Comparison of ENCODE assay signal across 15 cellular contexts in the genomic region with DNA sequence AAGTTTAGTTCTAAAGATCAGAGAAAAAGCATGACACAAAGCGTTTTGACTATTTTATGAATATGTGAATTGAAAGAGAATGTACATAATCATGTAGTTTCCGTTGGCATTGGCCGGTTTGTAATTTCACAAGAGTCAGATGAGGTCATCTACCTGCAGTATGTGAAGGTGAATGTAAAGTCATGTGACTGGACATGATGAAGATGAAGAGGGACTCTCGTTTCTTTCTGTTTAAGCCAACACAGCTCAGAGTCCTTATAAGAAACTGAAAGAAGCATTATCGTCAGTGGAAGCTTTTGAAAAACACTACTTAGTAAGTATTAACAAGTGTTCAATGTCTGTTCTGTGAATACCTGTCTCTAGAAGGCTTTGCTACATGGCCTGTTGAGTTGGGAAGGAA.
"Had no signal": no experiment of that assay in that cellular context is flagged by ENCODE, and none has a peak within 500 bp of the region (broad histone marks: within the 10 kb centered on the region; RNA-seq: fewer than 3 reads in every experiment).

No MANE protein-coding gene starts in this region.

- H3K4me1 ChIP-seq: adrenal gland, body of pancreas, gastroesophageal sphincter, neural progenitor cell, SJSA1 had no signal

- H3K9me3 ChIP-seq: adrenal gland, body of pancreas, gastroesophageal sphincter, ovary, SJSA1, transverse colon had no signal

- H3K27ac ChIP-seq: adrenal gland, body of pancreas, gastroesophageal sphincter, hepatocyte, neural progenitor cell, ovary, SJSA1, transverse colon, VCaP had no signal

- H3K4me1 Mint-ChIP-seq: neural progenitor cell had no signal

- H3K9me3 Mint-ChIP-seq: dendritic cell treated with granulocyte-macrophage colony-stimulating factor and Interleukin-4, amounts not matched to agents 40 ng/mL and 50 ng/mL, for 4 days; neural progenitor cell had no signal

- DNase-seq: activated CD4-positive, alpha-beta T cell treated with anti-CD3 and anti-CD28 coated beads, Interleukin-2, amount 50 U/mL, for 1 hour; activated effector memory CD4-positive, alpha-beta T cell treated with Interleukin-2 at 50 U/mL for 16 hours; adrenal gland; body of pancreas; kidney glomerular epithelial cell; mesendoderm; ovary; stimulated activated CD4-positive, alpha-beta T cell treated with anti-CD3 and anti-CD28 coated beads, Interleukin-12 subunit alpha, Interleukin-12 subunit beta, amount 100 ng/mL, for 4 hours; transverse colon had no signal

- H3K36me3 ChIP-seq: neural progenitor cell, ovary had no signal

- H3K27me3 Mint-ChIP-seq: dendritic cell treated with granulocyte-macrophage colony-stimulating factor and Interleukin-4, amounts not matched to agents 40 ng/mL and 50 ng/mL, for 4 days had no signal

- ATAC-seq: body of pancreas, gastroesophageal sphincter had no signal

- H3K4me3 ChIP-seq: adrenal gland, body of pancreas, gastroesophageal sphincter, hepatocyte, neural progenitor cell, ovary, SJSA1, transverse colon had no signal

- H3K27ac Mint-ChIP-seq: dendritic cell treated with granulocyte-macrophage colony-stimulating factor and Interleukin-4, amounts not matched to agents 40 ng/mL and 50 ng/mL, for 4 days; neural progenitor cell had no signal

- H3K4me3 Mint-ChIP-seq: dendritic cell treated with granulocyte-macrophage colony-stimulating factor and Interleukin-4, amounts not matched to agents 40 ng/mL and 50 ng/mL, for 4 days; neural progenitor cell had no signal
